ENCODE assay signal across 8 cellular contexts in the genomic region with DNA sequence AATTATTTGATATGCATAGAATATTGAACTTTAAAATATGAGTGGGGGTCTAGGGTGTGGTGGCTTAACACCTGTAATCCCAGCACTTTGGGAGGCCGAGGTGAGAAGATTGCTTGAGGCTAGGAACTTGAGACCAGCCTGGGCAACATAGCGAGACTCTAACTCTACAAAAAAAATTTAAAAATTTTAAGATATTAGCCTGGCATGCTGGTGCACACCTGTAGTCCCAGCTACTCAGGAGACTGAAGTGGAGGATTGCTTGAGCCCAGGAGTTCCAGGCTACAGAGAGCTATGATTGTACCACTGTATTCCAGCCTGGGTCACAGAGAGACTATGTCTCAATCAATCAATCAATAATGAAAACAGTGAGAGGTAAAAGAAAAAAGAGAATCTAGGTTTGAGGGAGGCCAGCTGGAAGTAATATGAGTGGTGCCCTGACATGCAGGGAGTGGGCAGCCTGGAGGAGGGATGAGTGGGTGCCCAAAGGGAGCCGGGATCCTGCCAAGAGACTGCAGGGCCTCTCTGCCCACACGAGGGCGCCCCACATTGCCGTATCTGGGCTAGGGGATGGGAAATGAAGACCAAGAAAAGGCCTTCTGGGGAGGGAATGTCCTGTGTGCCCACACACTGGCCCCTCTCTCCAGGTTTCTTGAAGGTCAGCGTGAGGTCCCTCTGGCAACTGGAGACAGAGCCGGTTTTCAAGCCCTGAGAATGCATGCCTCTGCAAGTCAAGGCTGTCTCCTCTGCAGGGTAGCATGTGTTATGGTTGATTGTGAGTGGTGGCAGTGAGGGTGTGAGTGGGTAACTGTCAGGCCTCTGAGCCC.
DNase-seq lines count a peak whose midpoint lies in the region; ATAC-seq and TF ChIP-seq lines count a peak whose summit lies in the region.

No MANE protein-coding gene starts in this region.

- DNase-seq in GM03348 (ENCODE audit: low spot score) (peak; percentile 92), NOMO-1 treated with DMSO at 0.1 percent for 48 hours (lab: John Stamatoyannopoulos, UW; ENCODE audit: unreplicated experiment) (peak; percentile 27), epithelial cell of proximal tubule (ENCODE audit: low read depth) (no peak), myocyte (ENCODE audit: low read depth) (peak; percentile 80)
- DNase-seq in activated CD8-positive, alpha-beta memory T cell treated with anti-CD3 and anti-CD28 coated beads, Interleukin-2, amount 50 U/mL, for 4 hours = peak; percentile 56
- peak; percentile 31 to 42 for DNase-seq in stimulated activated CD8-positive, alpha-beta memory T cell treated with anti-CD3 and anti-CD28 coated beads, Interleukin-7, amount 100 ng/mL, for 1 hour (ENCODE audit: low read depth in 2 of 2)

- no peak overlapping the region for H3K4me3 ChIP-seq in epithelial cell of proximal tubule (ENCODE audit: low read depth, low read length)

- TF ChIP-seq CTCF in epithelial cell of proximal tubule (conservative IDR thresholded peaks at IDR 0.05; ENCODE audit: low read depth, low read length) = peak; percentile 97

- ATAC-seq in HG03342 (IDR thresholded peaks at IDR 0.05; ENCODE audit: unreplicated experiment) = peak; percentile 55
- no peak for ATAC-seq in HG03354 (IDR thresholded peaks at IDR 0.05; ENCODE audit: poor library complexity, severe bottlenecking, unreplicated experiment)
